In the genomic region with DNA sequence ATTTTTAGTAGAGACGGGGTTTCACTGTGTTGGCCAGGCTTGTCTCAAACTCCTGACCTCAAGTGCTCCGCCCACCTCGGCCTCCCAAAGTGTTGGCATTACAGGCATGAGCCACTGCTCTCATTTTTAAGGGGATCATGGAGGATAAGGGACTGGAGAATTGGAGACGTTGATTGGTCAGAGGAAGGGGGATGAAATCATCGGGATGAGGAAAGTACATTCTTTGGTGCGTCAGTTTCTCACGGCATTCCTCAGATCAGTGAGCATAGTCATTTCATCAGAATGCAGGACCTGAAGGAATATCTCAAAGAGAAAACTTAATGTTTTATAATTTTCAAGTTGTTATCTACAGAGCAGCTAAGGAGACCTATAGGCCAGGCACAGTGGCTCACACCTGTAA, we compare ENCODE assay signal across 1 cellular context.
TF ChIP-seq lines count a peak whose summit lies in the region.

No MANE protein-coding gene starts in this region.

TF ChIP-seq in GM23338, 12 proteins besides CTCF, POLR2A, EP300 and RAD21 (continued from another document):
- TF ChIP-seq ZNF462 (CRISPR knock-in tag; IDR thresholded peaks at IDR 0.05) (no peak), EZH2 (IDR thresholded peaks at IDR 0.05; ENCODE audit: low read depth, unreplicated experiment) (no peak), EZH2phosphoT487 (IDR thresholded peaks at IDR 0.05; ENCODE audit: unreplicated experiment) (no peak), POLR2AphosphoS5 (IDR thresholded peaks at IDR 0.05; ENCODE audit: low read depth) (no peak), STAT1 (IDR thresholded peaks at IDR 0.05; ENCODE audit: unreplicated experiment) (no peak), NANOG (IDR thresholded peaks at IDR 0.05; ENCODE audit: borderline replicate concordance) (no peak), CREB1 (CRISPR knock-in tag; IDR thresholded peaks at IDR 0.05; ENCODE audit: low read depth) (no peak)
